Comparison of ENCODE assay signal across 10 cellular contexts in genomic region chr3:33634262-33634661, GRCh38.
"Had no signal": no experiment of that assay in that cellular context is flagged by ENCODE, and none has a peak within 500 bp of the region (broad histone marks: within the 10 kb centered on the region; RNA-seq: fewer than 3 reads in every experiment).

No MANE protein-coding gene starts in this region.

- ATAC-seq: HCT116 had no signal

- H3K4me1 ChIP-seq: HAP-1 had no signal

- H3K9ac ChIP-seq: GM23248, KMS-11 had no signal

- H3K4me2 ChIP-seq: KMS-11 had no signal

- H3K27ac Mint-ChIP-seq: HFFc6 had no signal

- H3K4me3 ChIP-seq: GM23248, HAP-1 had no signal

- H3K36me3 ChIP-seq: HAP-1 had no signal

- H3K4me3 Mint-ChIP-seq: HFFc6 had no signal

- H2AFZ ChIP-seq: GM23248 had no signal

- H3K9me3 Mint-ChIP-seq: HFFc6 had no signal

- H3K27ac ChIP-seq: GM23248, HL-60, KMS-11 had no signal

- H3K9me3 ChIP-seq: HAP-1 had no signal

- DNase-seq: GM23248, GOT3, H7, HFFc6, IMR-90, KBM-7 had no signal
